22 cellular contexts compared by ENCODE assay signal in genomic region chr6:157850030-157850429, GRCh38. TPM values are rescaled to one million over a fixed set of nuclear protein-coding genes. Genes with fewer than 3 reads are reported as not detected.
A peak's percentile ranks its signal among the peaks of the same experiment; 100 is the strongest.
DNase-seq lines count a peak whose midpoint lies in the region; ATAC-seq and TF ChIP-seq lines count a peak whose summit lies in the region.
"Had no signal": no experiment of that assay in that cellular context is flagged by ENCODE, and none has a peak within 500 bp of the region (broad histone marks: within the 10 kb centered on the region; RNA-seq: fewer than 3 reads in every experiment).

No MANE protein-coding gene starts in this region.

- H3K27ac ChIP-seq in H9 (ENCODE audit: insufficient read length, low read depth, low read length) (no peak overlapping the region), endodermal cell (ENCODE audit: low read depth, low read length) (no peak overlapping the region), transverse colon (no peak overlapping the region)
- H3K27ac ChIP-seq: A549; BLaER1 treated with 17β-estradiol and CSF1 and Interleukin-3, amounts not matched to agents 10 nM and 100 nM; esophagus squamous epithelium had no signal

- H3K27me3 Mint-ChIP-seq in activated T-cell treated with anti-CD3 and anti-CD28 coated beads, Interleukin-2, amount 50 U/mL, for 72 hours (ENCODE audit: low read depth), result no peaks in the 10 kb centered on the region
- H3K27me3 Mint-ChIP-seq in H9 (ENCODE audit: low read depth) (no peaks in the 10 kb centered on the region), endodermal cell (ENCODE audit: insufficient read depth) (no peaks in the 10 kb centered on the region), osteocyte (ENCODE audit: unreplicated experiment) (no peaks in the 10 kb centered on the region)

- ATAC-seq in activated T-cell treated with anti-CD3 and anti-CD28 coated beads, Interleukin-2, amount 50 U/mL, for 72 hours (replicated peaks in 1 of 2), result no peak
- ATAC-seq: HCT116 had no signal

- no peak overlapping the region for H3K9ac ChIP-seq in H9 (ENCODE audit: extremely low read depth, insufficient read length, low read length)
- no peak overlapping the region for H3K9ac ChIP-seq in endodermal cell (ENCODE audit: extremely low read depth, low read length, poor library complexity, severe bottlenecking)
- H3K9ac ChIP-seq: BLaER1 treated with 17β-estradiol and CSF1 and Interleukin-3, amounts not matched to agents 10 nM and 100 nM; SK-N-SH had no signal

- no peak overlapping the region for H2BK15ac ChIP-seq in H9 (ENCODE audit: low read depth, low read length)

- no peak overlapping the region for H3K27ac Mint-ChIP-seq in activated T-cell treated with anti-CD3 and anti-CD28 coated beads, Interleukin-2, amount 50 U/mL, for 72 hours
- H3K27ac Mint-ChIP-seq in H9 (peak overlapping the region; percentile 12 to 40 (median 19); a peak in 4 of 7 replicates), endodermal cell (peak overlapping the region; percentile 24), osteocyte (ENCODE audit: unreplicated experiment) (peak overlapping the region; percentile 50)

- H2BK120ac ChIP-seq in H9 (ENCODE audit: low read depth, low read length, poor library complexity, severe bottlenecking), result no peak overlapping the region

- H3K14ac ChIP-seq in H9 (ENCODE audit: insufficient read depth, low read length), result peak overlapping the region; percentile 90

- no peak overlapping the region for H3K56ac ChIP-seq in H9 (ENCODE audit: insufficient read length, low read depth, low read length)

- TF ChIP-seq CTCF in H9 (conservative IDR thresholded peaks at IDR 0.05) (no peak), endodermal cell (conservative IDR thresholded peaks at IDR 0.05) (no peak), osteocyte (IDR thresholded peaks at IDR 0.05) (no peak), transverse colon (IDR thresholded peaks at IDR 0.05) (no peak)

- no peak for DNase-seq in activated T-cell treated with anti-CD3 and anti-CD28 coated beads, Interleukin-2, amount 50 U/mL, for 72 hours
- no peak for DNase-seq in activated T-cell treated with anti-CD3 and anti-CD28 coated beads, Interleukin-2, amount 50 U/mL, for 48 hours
- DNase-seq in H9 (no peak), endodermal cell (peak; percentile 41), osteocyte (ENCODE audit: extremely low spot score, unreplicated experiment) (no peak), globus pallidus (ENCODE audit: low spot score) (no peak), SW480 (ENCODE audit: low spot score) (no peak), transverse colon (no peak)
- DNase-seq: activated CD4-positive, CD25-positive, alpha-beta regulatory T cell treated with anti-CD3 and anti-CD28 coated beads, Interleukin-2, amount 50 U/mL, for 72 hours; activated gamma-delta T cell treated with Interleukin-2 at 50 U/mL for 16 hours; DMS 273 treated with DMSO at 0.1 percent for 48 hours; effector memory CD4-positive, alpha-beta T cell; esophagus squamous epithelium; midbrain; NCI-H1105 treated with DMSO at 0.1 percent for 48 hours; SK-N-SH; stimulated activated CD4-positive, alpha-beta T cell treated with anti-CD3 and anti-CD28 coated beads, Interleukin-4, amount 100 ng/mL, for 24 hours; T1000 had no signal

- no peak overlapping the region for H2BK20ac ChIP-seq in H9 (ENCODE audit: low read depth, low read length, poor library complexity, severe bottlenecking)

- TF ChIP-seq POLR2A in transverse colon (IDR thresholded peaks at IDR 0.05), result no peak

- H3K4me2 ChIP-seq in H9 (ENCODE audit: insufficient read depth, insufficient read length, low read length), result no peak overlapping the region
- H3K4me2 ChIP-seq: A549; BLaER1 treated with 17β-estradiol and CSF1 and Interleukin-3, amounts not matched to agents 10 nM and 100 nM; SK-N-SH had no signal

- peak overlapping the region; percentile 50 for H3K18ac ChIP-seq in H9 (ENCODE audit: insufficient read length, low read depth, low read length)

- H3K79me1 ChIP-seq in H9 (ENCODE audit: insufficient read depth, low read depth, low read length, poor library complexity, severe bottlenecking), result peaks cover 5% of the 10 kb centered on the region

- H3K23me2 ChIP-seq in H9 (ENCODE audit: insufficient read length, low read depth, low read length, poor library complexity, severe bottlenecking), result no peaks in the 10 kb centered on the region

- H3K4me3 ChIP-seq in endodermal cell (ENCODE audit: low read length) (no peak overlapping the region), transverse colon (no peak overlapping the region)
- H3K4me3 ChIP-seq: A549; BLaER1 treated with 17β-estradiol and CSF1 and Interleukin-3, amounts not matched to agents 10 nM and 100 nM; esophagus squamous epithelium had no signal

- H3K79me2 ChIP-seq in H9 (ENCODE audit: insufficient read depth, low read length), result peaks cover 49% of the 10 kb centered on the region; the same call in 1 of the 2 replicates

- in situ Hi-C loops in transverse colon (cut with MboI; ENCODE audit: low pct_ligation_motif_present in 1 of 4, low pct_unique_long_range_greater_than_20kb in 1 of 4, low sequenced_read_pairs in 3 of 4), result no loop called here

- peaks cover 8 to 9% of the 10 kb centered on the region in 2 donors for H3K9me3 Mint-ChIP-seq in activated T-cell treated with anti-CD3 and anti-CD28 coated beads, Interleukin-2, amount 50 U/mL, for 72 hours
- H3K9me3 Mint-ChIP-seq in H9, result peaks cover 13 to 14% of the 10 kb centered on the region in 2 experiments; a peak in 4 of 5 replicates
- H3K9me3 Mint-ChIP-seq in endodermal cell, result peaks cover 17% of the 10 kb centered on the region
- peaks cover 10% of the 10 kb centered on the region for H3K9me3 Mint-ChIP-seq in osteocyte (ENCODE audit: unreplicated experiment)

- no peak overlapping the region for H2BK5ac ChIP-seq in H9 (ENCODE audit: insufficient read length, low read length)

- WGBS in H9 (ENCODE audit: extremely low coverage, insufficient read length, low lambda C conversion rate), result no CpG with 5 or more reads among the region's 4 CpGs
- 93 to 100% methylated on average over 3 to 4 of the region's 4 CpGs for WGBS in endodermal cell (ENCODE audit: insufficient coverage in 1 of 2, insufficient read length in 1 of 2), 2 experiments
- 81 to 92% methylated on average over 3 to 4 of the region's 4 CpGs for WGBS in transverse colon (ENCODE audit: low coverage in 1 of 2), 2 donors

- peaks cover 76% of the 10 kb centered on the region for H3K4me1 Mint-ChIP-seq in activated T-cell treated with anti-CD3 and anti-CD28 coated beads, Interleukin-2, amount 50 U/mL, for 72 hours (ENCODE audit: low read depth)
- peaks cover 44 to 55% of the 10 kb centered on the region in 2 experiments for H3K4me1 Mint-ChIP-seq in H9
- H3K4me1 Mint-ChIP-seq in endodermal cell, result peaks cover 38% of the 10 kb centered on the region
- H3K4me1 Mint-ChIP-seq in osteocyte (ENCODE audit: unreplicated experiment), result peaks cover 70% of the 10 kb centered on the region

- H3K36me3 ChIP-seq in endodermal cell (ENCODE audit: control insufficient read depth, insufficient read depth, low read length) (peaks cover 4% of the 10 kb centered on the region), transverse colon (no peaks in the 10 kb centered on the region)
- H3K36me3 ChIP-seq: esophagus squamous epithelium had no signal

- peak overlapping the region; percentile 13 for H4K91ac ChIP-seq in H9 (ENCODE audit: insufficient read length, low read depth, low read length)

- peaks cover 17% of the 10 kb centered on the region for H3K4me1 ChIP-seq in H9 (ENCODE audit: insufficient read depth, low read length)
- H3K4me1 ChIP-seq in endodermal cell (ENCODE audit: control insufficient read depth, insufficient read depth, low read length), result no peaks in the 10 kb centered on the region
- peaks cover 13 to 49% (median 20%) of the 10 kb centered on the region in 4 donors for H3K4me1 ChIP-seq in transverse colon

- no peak overlapping the region for H3K4ac ChIP-seq in H9 (ENCODE audit: low read depth, low read length)

- H3K36me3 Mint-ChIP-seq in activated T-cell treated with anti-CD3 and anti-CD28 coated beads, Interleukin-2, amount 50 U/mL, for 72 hours (ENCODE audit: insufficient read depth in 2 of 2), result peaks cover 24 to 37% of the 10 kb centered on the region in 2 donors
- H3K36me3 Mint-ChIP-seq in H9 (ENCODE audit: insufficient read depth in 1 of 3, low read depth in 3 of 3) (peaks cover 12 to 15% (median 12%) of the 10 kb centered on the region in 3 experiments), endodermal cell (ENCODE audit: low read depth) (peaks cover 13% of the 10 kb centered on the region), osteocyte (ENCODE audit: unreplicated experiment) (peaks cover 7% of the 10 kb centered on the region)

- no peak overlapping the region for H2AK5ac ChIP-seq in H9 (ENCODE audit: insufficient read length, low read length)

- intact Hi-C loops in transverse colon (cut with DNase I; ENCODE audit: low total_unique reads), result no loop called here

- peak overlapping the region; percentile 19 to 39 for H3K4me3 Mint-ChIP-seq in activated T-cell treated with anti-CD3 and anti-CD28 coated beads, Interleukin-2, amount 50 U/mL, for 72 hours
- H3K4me3 Mint-ChIP-seq in H9 (no peak overlapping the region), endodermal cell (no peak overlapping the region), osteocyte (ENCODE audit: unreplicated experiment) (no peak overlapping the region)
- H3K4me3 Mint-ChIP-seq: neural crest cell had no signal

- no peak overlapping the region for H3K23ac ChIP-seq in H9 (ENCODE audit: insufficient read length, low read depth, low read length)

- TF ChIP-seq EP300 in transverse colon (IDR thresholded peaks at IDR 0.05; ENCODE audit: low read depth), result no peak

- H4K20me1 ChIP-seq in H9 (ENCODE audit: control insufficient read depth, insufficient read depth, insufficient read length), result no peaks in the 10 kb centered on the region

- H3K9me3 ChIP-seq in H9 (ENCODE audit: control insufficient read depth, low read depth, low read length), result no peaks in the 10 kb centered on the region
- peaks cover 25% of the 10 kb centered on the region for H3K9me3 ChIP-seq in endodermal cell (ENCODE audit: control insufficient read depth, low read length)
- peaks cover 4 to 7% of the 10 kb centered on the region in 2 donors for H3K9me3 ChIP-seq in transverse colon

- H3T11ph ChIP-seq in H9 (ENCODE audit: low read length), result no peak overlapping the region

- H3K27me3 ChIP-seq in H9 (ENCODE audit: insufficient read depth, low read length) (no peaks in the 10 kb centered on the region), endodermal cell (ENCODE audit: control insufficient read depth, insufficient read depth, low read length, poor library complexity, severe bottlenecking) (no peaks in the 10 kb centered on the region), transverse colon (no peaks in the 10 kb centered on the region)
- H3K27me3 ChIP-seq: BLaER1 treated with 17β-estradiol and CSF1 and Interleukin-3, amounts not matched to agents 10 nM and 100 nM; esophagus squamous epithelium had no signal

- H4K5ac ChIP-seq in H9 (ENCODE audit: insufficient read length, low read depth, low read length), result no peak overlapping the region

- no peak overlapping the region for H2AFZ ChIP-seq in H9 (ENCODE audit: low read length)

- H2BK12ac ChIP-seq in H9 (ENCODE audit: insufficient read length, low read depth, low read length), result no peak overlapping the region

- H4K8ac ChIP-seq in H9 (replicated peaks; ENCODE audit: insufficient read length, low read depth, low read length), result no peak overlapping the region

RNA-seq across cellular contexts. Expression of gene SNX9, which starts 27.0 kb away (rescaled TPM):
- total RNA-seq in activated T-cell treated with anti-CD3 and anti-CD28 coated beads, Interleukin-2, amount 50 U/mL, for 72 hours, result 10 to 100 TPM; 83.5 to 94.6 TPM
- total RNA-seq in H9 (2021) (31.3 and 32.9 TPM in 2 replicates), endodermal cell (10 to 100 TPM; 30.6 to 33.0 TPM), osteocyte (65.0 and 65.2 TPM in 2 replicates), transverse colon (10 to 100 TPM; 13.7 to 57.2 (median 50.7) TPM)
- polyA plus RNA-seq in endodermal cell (2013, experiment 1 of 2), result 18.8 TPM
- polyA plus RNA-seq in endodermal cell (2013, experiment 2 of 2), result 20.0 TPM

Comparison
In these comparisons a context has a peak if more than half of its experiments do, and no peak if none do; other contexts are left out.
1. H3K4me3 Mint-ChIP-seq: peak in activated T-cell treated with anti-CD3 and anti-CD28 coated beads, Interleukin-2, amount 50 U/mL, for 72 hours (2 of 2); none in H9 (0 of 2), endodermal cell (single experiment) and osteocyte (single experiment).